1 cellular context compared by ENCODE assay signal in the genomic region with DNA sequence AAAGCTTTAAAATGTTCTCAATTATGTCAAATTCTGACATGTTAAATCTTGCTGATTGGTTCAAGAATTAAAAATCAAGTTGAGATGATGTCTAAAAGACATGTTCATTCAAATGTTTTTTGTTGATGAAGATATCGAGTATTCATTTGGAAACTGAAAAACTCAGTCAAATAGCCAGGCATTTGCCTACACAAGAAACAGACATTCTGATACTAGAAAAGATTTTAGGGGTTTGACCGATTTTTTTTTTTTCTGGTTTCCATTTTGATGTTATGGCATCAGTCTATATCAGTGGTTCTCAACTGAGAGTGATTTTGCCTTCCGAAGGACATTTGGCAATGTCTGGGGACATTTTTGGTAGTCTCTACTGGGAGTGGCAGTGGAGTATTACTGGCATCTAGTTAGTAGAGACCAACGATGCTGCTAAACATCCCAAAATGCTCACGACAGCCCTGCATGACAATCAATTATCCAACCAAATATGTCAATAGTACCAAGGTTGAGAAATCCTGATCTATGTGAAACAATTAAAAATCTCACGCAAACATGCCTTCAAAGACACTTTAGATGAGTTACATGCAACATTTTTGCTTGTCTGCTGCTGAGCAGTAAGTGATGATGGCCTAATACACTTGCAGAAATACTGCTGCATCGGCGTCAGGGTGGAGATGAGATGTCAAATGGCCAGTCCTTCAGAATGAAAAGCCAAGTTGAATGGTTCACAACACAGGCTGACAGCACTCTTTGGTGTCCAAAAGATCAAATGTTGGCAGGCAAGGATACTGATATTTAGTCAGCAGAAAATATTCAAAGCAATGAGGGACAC.
TF ChIP-seq lines count a peak whose summit lies in the region.

No MANE protein-coding gene starts in this region.

TF ChIP-seq in GM12878, 131 proteins besides CTCF, POLR2A, EP300 and RAD21 (continued from another document and continues in another):
- TF ChIP-seq, protein P1, sequence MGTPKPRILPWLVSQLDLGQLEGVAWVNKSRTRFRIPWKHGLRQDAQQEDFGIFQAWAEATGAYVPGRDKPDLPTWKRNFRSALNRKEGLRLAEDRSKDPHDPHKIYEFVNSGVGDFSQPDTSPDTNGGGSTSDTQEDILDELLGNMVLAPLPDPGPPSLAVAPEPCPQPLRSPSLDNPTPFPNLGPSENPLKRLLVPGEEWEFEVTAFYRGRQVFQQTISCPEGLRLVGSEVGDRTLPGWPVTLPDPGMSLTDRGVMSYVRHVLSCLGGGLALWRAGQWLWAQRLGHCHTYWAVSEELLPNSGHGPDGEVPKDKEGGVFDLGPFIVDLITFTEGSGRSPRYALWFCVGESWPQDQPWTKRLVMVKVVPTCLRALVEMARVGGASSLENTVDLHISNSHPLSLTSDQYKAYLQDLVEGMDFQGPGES (IDR thresholded peaks at IDR 0.05) = no peak
- TF ChIP-seq NFYA (IDR thresholded peaks at IDR 0.05; ENCODE audit: borderline replicate concordance, low read depth, low read length) (no peak), ZNF384 (IDR thresholded peaks at IDR 0.05; ENCODE audit: borderline replicate concordance, low read depth, low read length) (peak; percentile 93), KAT2A (conservative IDR thresholded peaks at IDR 0.05; ENCODE audit: control insufficient read depth, low read depth, low read length) (no peak), CHD2 (IDR thresholded peaks at IDR 0.05; ENCODE audit: borderline replicate concordance, low read depth, low read length) (no peak), GATAD2B (conservative IDR thresholded peaks at IDR 0.05; ENCODE audit: low read depth) (no peak), RBBP5 (conservative IDR thresholded peaks at IDR 0.05) (no peak), TBL1XR1 (IDR thresholded peaks at IDR 0.05; ENCODE audit: low read depth, low read length) (peak; percentile 78; the same call in 1 of the 2 replicates), SP1 (IDR thresholded peaks at IDR 0.05; ENCODE audit: low read depth, low read length) (no peak), PAX8 (IDR thresholded peaks at IDR 0.05) (no peak), ZNF622 (IDR thresholded peaks at IDR 0.05) (no peak), PML (IDR thresholded peaks at IDR 0.05; ENCODE audit: low read length) (no peak; the same call in 1 of the 2 replicates), MEF2B (IDR thresholded peaks at IDR 0.05; ENCODE audit: partially characterized antibody, poor library complexity, severe bottlenecking) (peak; percentile 14), CBX3 (IDR thresholded peaks at IDR 0.05; ENCODE audit: borderline replicate concordance, low read depth) (no peak), POLR2AphosphoS2 (IDR thresholded peaks at IDR 0.05; ENCODE audit: low read depth, low read length) (no peak), PAX5 (IDR thresholded peaks at IDR 0.05; ENCODE audit: borderline replicate concordance, low read depth, low read length) (peak; percentile 49; the same call in 1 of the 2 replicates), FOXM1 (IDR thresholded peaks at IDR 0.05; ENCODE audit: low read depth, low read length) (peak; percentile 74; the same call in 1 of the 2 replicates), RFX5 (IDR thresholded peaks at IDR 0.05; ENCODE audit: low read depth, low read length) (no peak), NFIC (IDR thresholded peaks at IDR 0.05; ENCODE audit: low read depth, low read length) (peak; percentile 95), TARDBP (IDR thresholded peaks at IDR 0.05; ENCODE audit: borderline replicate concordance) (no peak), HCFC1 (IDR thresholded peaks at IDR 0.05; ENCODE audit: low read length) (no peak), RUNX3 (IDR thresholded peaks at IDR 0.05; ENCODE audit: low read length) (peak; percentile 86), NBN (IDR thresholded peaks at IDR 0.05) (no peak), BHLHE40 (IDR thresholded peaks at IDR 0.05; ENCODE audit: borderline replicate concordance in 1 of 2, low read depth in 2 of 2, low read length in 1 of 2) (peak in 1 of 2 experiments; percentile 59; a peak in 2 of 4 replicates), SMAD1 (IDR thresholded peaks at IDR 0.05; ENCODE audit: low read depth, partially characterized antibody) (no peak), YY1 (IDR thresholded peaks at IDR 0.05; ENCODE audit: low read depth, low read length) (peak; percentile 56; the same call in 1 of the 2 replicates), ZNF217 (IDR thresholded peaks at IDR 0.05) (peak; percentile 95), TCF7 (IDR thresholded peaks at IDR 0.05; ENCODE audit: borderline replicate concordance) (no peak), YBX1 (IDR thresholded peaks at IDR 0.05) (no peak), ZSCAN29 (IDR thresholded peaks at IDR 0.05) (no peak), MTA3 (IDR thresholded peaks at IDR 0.05; ENCODE audit: borderline replicate concordance, low read length) (peak; percentile 23; the same call in 1 of the 2 replicates), BACH1 (IDR thresholded peaks at IDR 0.05; ENCODE audit: borderline replicate concordance) (no peak)
- TF ChIP-seq, protein P2, sequence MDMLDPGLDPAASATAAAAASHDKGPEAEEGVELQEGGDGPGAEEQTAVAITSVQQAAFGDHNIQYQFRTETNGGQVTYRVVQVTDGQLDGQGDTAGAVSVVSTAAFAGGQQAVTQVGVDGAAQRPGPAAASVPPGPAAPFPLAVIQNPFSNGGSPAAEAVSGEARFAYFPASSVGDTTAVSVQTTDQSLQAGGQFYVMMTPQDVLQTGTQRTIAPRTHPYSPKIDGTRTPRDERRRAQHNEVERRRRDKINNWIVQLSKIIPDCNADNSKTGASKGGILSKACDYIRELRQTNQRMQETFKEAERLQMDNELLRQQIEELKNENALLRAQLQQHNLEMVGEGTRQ (IDR thresholded peaks at IDR 0.05; ENCODE audit: borderline replicate concordance, low read depth, low read length) = no peak
- TF ChIP-seq, protein P3, sequence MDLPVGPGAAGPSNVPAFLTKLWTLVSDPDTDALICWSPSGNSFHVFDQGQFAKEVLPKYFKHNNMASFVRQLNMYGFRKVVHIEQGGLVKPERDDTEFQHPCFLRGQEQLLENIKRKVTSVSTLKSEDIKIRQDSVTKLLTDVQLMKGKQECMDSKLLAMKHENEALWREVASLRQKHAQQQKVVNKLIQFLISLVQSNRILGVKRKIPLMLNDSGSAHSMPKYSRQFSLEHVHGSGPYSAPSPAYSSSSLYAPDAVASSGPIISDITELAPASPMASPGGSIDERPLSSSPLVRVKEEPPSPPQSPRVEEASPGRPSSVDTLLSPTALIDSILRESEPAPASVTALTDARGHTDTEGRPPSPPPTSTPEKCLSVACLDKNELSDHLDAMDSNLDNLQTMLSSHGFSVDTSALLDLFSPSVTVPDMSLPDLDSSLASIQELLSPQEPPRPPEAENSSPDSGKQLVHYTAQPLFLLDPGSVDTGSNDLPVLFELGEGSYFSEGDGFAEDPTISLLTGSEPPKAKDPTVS (IDR thresholded peaks at IDR 0.05; ENCODE audit: low read depth, low read length) = no peak
- TF ChIP-seq, protein P4, sequence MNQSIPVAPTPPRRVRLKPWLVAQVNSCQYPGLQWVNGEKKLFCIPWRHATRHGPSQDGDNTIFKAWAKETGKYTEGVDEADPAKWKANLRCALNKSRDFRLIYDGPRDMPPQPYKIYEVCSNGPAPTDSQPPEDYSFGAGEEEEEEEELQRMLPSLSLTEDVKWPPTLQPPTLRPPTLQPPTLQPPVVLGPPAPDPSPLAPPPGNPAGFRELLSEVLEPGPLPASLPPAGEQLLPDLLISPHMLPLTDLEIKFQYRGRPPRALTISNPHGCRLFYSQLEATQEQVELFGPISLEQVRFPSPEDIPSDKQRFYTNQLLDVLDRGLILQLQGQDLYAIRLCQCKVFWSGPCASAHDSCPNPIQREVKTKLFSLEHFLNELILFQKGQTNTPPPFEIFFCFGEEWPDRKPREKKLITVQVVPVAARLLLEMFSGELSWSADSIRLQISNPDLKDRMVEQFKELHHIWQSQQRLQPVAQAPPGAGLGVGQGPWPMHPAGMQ (IDR thresholded peaks at IDR 0.05; ENCODE audit: borderline replicate concordance) = no peak
- TF ChIP-seq, protein P5, sequence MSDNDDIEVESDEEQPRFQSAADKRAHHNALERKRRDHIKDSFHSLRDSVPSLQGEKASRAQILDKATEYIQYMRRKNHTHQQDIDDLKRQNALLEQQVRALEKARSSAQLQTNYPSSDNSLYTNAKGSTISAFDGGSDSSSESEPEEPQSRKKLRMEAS (IDR thresholded peaks at IDR 0.05; ENCODE audit: low read depth, low read length) = no peak
- TF ChIP-seq, protein P6, sequence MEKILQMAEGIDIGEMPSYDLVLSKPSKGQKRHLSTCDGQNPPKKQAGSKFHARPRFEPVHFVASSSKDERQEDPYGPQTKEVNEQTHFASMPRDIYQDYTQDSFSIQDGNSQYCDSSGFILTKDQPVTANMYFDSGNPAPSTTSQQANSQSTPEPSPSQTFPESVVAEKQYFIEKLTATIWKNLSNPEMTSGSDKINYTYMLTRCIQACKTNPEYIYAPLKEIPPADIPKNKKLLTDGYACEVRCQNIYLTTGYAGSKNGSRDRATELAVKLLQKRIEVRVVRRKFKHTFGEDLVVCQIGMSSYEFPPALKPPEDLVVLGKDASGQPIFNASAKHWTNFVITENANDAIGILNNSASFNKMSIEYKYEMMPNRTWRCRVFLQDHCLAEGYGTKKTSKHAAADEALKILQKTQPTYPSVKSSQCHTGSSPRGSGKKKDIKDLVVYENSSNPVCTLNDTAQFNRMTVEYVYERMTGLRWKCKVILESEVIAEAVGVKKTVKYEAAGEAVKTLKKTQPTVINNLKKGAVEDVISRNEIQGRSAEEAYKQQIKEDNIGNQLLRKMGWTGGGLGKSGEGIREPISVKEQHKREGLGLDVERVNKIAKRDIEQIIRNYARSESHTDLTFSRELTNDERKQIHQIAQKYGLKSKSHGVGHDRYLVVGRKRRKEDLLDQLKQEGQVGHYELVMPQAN (conservative IDR thresholded peaks at IDR 0.05) = no peak
- TF ChIP-seq, protein P7, sequence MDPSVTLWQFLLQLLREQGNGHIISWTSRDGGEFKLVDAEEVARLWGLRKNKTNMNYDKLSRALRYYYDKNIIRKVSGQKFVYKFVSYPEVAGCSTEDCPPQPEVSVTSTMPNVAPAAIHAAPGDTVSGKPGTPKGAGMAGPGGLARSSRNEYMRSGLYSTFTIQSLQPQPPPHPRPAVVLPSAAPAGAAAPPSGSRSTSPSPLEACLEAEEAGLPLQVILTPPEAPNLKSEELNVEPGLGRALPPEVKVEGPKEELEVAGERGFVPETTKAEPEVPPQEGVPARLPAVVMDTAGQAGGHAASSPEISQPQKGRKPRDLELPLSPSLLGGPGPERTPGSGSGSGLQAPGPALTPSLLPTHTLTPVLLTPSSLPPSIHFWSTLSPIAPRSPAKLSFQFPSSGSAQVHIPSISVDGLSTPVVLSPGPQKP (IDR thresholded peaks at IDR 0.05; ENCODE audit: low read depth, low read length) = no peak
- TF ChIP-seq, protein P8, sequence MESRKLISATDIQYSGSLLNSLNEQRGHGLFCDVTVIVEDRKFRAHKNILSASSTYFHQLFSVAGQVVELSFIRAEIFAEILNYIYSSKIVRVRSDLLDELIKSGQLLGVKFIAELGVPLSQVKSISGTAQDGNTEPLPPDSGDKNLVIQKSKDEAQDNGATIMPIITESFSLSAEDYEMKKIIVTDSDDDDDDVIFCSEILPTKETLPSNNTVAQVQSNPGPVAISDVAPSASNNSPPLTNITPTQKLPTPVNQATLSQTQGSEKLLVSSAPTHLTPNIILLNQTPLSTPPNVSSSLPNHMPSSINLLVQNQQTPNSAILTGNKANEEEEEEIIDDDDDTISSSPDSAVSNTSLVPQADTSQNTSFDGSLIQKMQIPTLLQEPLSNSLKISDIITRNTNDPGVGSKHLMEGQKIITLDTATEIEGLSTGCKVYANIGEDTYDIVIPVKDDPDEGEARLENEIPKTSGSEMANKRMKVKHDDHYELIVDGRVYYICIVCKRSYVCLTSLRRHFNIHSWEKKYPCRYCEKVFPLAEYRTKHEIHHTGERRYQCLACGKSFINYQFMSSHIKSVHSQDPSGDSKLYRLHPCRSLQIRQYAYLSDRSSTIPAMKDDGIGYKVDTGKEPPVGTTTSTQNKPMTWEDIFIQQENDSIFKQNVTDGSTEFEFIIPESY (IDR thresholded peaks at IDR 0.05) = no peak
- TF ChIP-seq, protein P9, sequence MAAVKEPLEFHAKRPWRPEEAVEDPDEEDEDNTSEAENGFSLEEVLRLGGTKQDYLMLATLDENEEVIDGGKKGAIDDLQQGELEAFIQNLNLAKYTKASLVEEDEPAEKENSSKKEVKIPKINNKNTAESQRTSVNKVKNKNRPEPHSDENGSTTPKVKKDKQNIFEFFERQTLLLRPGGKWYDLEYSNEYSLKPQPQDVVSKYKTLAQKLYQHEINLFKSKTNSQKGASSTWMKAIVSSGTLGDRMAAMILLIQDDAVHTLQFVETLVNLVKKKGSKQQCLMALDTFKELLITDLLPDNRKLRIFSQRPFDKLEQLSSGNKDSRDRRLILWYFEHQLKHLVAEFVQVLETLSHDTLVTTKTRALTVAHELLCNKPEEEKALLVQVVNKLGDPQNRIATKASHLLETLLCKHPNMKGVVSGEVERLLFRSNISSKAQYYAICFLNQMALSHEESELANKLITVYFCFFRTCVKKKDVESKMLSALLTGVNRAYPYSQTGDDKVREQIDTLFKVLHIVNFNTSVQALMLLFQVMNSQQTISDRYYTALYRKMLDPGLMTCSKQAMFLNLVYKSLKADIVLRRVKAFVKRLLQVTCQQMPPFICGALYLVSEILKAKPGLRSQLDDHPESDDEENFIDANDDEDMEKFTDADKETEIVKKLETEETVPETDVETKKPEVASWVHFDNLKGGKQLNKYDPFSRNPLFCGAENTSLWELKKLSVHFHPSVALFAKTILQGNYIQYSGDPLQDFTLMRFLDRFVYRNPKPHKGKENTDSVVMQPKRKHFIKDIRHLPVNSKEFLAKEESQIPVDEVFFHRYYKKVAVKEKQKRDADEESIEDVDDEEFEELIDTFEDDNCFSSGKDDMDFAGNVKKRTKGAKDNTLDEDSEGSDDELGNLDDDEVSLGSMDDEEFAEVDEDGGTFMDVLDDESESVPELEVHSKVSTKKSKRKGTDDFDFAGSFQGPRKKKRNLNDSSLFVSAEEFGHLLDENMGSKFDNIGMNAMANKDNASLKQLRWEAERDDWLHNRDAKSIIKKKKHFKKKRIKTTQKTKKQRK (IDR thresholded peaks at IDR 0.05; ENCODE audit: low read depth, low read length) = no peak
- TF ChIP-seq, protein P10, sequence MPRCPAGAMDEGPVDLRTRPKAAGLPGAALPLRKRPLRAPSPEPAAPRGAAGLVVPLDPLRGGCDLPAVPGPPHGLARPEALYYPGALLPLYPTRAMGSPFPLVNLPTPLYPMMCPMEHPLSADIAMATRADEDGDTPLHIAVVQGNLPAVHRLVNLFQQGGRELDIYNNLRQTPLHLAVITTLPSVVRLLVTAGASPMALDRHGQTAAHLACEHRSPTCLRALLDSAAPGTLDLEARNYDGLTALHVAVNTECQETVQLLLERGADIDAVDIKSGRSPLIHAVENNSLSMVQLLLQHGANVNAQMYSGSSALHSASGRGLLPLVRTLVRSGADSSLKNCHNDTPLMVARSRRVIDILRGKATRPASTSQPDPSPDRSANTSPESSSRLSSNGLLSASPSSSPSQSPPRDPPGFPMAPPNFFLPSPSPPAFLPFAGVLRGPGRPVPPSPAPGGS (IDR thresholded peaks at IDR 0.05; ENCODE audit: borderline replicate concordance, insufficient read depth, low read depth, low read length, poor library complexity, severe bottlenecking) = peak; percentile 74
